1 cellular context compared by ENCODE assay signal in the genomic region with DNA sequence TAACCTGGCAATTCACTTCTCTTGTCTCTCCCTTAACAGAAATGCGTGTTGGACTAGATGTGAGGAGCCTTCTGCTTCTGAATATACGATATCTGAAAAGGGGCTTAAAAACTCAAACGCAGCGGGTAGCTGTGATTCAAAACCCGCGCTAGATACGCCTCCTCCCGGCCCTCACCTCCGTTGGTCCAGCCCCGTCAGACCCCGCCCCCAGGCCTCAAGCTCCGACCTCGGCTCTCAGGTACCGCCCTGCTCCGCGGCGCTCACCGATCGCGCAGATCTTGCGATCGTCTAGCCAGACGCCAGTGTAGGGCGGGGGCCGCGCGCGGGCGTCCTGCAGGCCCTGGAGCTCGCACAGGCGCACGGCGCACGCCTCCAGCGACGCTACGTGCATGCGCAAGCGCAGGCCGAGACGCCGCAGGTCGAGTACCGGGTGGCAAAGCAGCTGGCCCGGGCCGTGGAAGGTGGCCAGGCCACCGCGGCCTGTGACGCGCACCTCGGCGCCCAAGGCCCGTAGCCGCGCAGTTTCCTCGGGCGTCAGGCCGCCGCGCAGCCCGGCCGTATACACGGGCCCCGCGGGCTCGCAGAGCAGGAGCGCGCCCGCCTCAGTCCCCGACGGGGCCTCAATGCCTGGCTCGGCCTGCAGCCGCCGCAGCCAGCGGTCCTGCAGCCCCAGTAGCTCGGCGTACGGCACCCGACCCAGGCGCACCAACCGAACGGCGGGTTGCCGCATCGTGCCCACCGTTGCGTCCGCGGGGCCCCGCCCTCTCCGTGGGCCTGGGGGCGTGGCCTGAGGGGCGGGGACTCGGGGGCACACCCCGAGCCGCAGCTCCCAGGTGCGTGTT.
TF ChIP-seq lines count a peak whose summit lies in the region.

A gene (minus strand): TSS at position 751 of the 842 bp plus-strand sequence. CDS start 21 bp downstream, at position 730.

TF ChIP-seq in HepG2, 621 proteins besides CTCF, POLR2A, EP300 and RAD21 (continued from another document and continues in another):
- TF ChIP-seq, protein P1, sequence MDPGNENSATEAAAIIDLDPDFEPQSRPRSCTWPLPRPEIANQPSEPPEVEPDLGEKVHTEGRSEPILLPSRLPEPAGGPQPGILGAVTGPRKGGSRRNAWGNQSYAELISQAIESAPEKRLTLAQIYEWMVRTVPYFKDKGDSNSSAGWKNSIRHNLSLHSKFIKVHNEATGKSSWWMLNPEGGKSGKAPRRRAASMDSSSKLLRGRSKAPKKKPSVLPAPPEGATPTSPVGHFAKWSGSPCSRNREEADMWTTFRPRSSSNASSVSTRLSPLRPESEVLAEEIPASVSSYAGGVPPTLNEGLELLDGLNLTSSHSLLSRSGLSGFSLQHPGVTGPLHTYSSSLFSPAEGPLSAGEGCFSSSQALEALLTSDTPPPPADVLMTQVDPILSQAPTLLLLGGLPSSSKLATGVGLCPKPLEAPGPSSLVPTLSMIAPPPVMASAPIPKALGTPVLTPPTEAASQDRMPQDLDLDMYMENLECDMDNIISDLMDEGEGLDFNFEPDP (CRISPR knock-in tag; conservative IDR thresholded peaks at IDR 0.05), result no peak
- TF ChIP-seq ZNF547 (CRISPR knock-in tag; IDR thresholded peaks at IDR 0.05), result peak; percentile 98
- TF ChIP-seq, protein P2, sequence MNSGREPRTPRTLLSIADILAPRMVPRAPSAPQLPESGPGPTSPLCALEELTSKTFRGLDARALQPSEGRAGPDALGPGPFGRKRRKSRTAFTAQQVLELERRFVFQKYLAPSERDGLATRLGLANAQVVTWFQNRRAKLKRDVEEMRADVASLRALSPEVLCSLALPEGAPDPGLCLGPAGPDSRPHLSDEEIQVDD (CRISPR knock-in tag; IDR thresholded peaks at IDR 0.05; ENCODE audit: borderline replicate concordance), result no peak
- TF ChIP-seq, protein P3, sequence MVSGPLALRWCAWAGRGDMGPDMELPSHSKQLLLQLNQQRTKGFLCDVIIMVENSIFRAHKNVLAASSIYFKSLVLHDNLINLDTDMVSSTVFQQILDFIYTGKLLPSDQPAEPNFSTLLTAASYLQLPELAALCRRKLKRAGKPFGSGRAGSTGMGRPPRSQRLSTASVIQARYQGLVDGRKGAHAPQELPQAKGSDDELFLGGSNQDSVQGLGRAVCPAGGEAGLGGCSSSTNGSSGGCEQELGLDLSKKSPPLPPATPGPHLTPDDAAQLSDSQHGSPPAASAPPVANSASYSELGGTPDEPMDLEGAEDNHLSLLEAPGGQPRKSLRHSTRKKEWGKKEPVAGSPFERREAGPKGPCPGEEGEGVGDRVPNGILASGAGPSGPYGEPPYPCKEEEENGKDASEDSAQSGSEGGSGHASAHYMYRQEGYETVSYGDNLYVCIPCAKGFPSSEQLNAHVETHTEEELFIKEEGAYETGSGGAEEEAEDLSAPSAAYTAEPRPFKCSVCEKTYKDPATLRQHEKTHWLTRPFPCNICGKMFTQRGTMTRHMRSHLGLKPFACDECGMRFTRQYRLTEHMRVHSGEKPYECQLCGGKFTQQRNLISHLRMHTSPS (CRISPR knock-in tag; IDR thresholded peaks at IDR 0.05; ENCODE audit: low read depth), result no peak; the same call in 1 of the 2 replicates
- TF ChIP-seq, protein P4, sequence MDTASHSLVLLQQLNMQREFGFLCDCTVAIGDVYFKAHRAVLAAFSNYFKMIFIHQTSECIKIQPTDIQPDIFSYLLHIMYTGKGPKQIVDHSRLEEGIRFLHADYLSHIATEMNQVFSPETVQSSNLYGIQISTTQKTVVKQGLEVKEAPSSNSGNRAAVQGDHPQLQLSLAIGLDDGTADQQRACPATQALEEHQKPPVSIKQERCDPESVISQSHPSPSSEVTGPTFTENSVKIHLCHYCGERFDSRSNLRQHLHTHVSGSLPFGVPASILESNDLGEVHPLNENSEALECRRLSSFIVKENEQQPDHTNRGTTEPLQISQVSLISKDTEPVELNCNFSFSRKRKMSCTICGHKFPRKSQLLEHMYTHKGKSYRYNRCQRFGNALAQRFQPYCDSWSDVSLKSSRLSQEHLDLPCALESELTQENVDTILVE (CRISPR knock-in tag; IDR thresholded peaks at IDR 0.05), result no peak; the same call in 1 of the 2 replicates
- TF ChIP-seq, protein P5, sequence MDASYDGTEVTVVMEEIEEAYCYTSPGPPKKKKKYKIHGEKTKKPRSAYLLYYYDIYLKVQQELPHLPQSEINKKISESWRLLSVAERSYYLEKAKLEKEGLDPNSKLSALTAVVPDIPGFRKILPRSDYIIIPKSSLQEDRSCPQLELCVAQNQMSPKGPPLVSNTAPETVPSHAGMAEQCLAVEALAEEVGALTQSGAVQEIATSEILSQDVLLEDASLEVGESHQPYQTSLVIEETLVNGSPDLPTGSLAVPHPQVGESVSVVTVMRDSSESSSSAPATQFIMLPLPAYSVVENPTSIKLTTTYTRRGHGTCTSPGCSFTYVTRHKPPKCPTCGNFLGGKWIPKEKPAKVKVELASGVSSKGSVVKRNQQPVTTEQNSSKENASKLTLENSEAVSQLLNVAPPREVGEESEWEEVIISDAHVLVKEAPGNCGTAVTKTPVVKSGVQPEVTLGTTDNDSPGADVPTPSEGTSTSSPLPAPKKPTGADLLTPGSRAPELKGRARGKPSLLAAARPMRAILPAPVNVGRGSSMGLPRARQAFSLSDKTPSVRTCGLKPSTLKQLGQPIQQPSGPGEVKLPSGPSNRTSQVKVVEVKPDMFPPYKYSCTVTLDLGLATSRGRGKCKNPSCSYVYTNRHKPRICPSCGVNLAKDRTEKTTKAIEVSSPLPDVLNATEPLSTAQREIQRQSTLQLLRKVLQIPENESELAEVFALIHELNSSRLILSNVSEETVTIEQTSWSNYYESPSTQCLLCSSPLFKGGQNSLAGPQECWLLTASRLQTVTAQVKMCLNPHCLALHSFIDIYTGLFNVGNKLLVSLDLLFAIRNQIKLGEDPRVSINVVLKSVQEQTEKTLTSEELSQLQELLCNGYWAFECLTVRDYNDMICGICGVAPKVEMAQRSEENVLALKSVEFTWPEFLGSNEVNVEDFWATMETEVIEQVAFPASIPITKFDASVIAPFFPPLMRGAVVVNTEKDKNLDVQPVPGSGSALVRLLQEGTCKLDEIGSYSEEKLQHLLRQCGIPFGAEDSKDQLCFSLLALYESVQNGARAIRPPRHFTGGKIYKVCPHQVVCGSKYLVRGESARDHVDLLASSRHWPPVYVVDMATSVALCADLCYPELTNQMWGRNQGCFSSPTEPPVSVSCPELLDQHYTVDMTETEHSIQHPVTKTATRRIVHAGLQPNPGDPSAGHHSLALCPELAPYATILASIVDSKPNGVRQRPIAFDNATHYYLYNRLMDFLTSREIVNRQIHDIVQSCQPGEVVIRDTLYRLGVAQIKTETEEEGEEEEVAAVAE (CRISPR knock-in tag; IDR thresholded peaks at IDR 0.05; ENCODE audit: borderline replicate concordance), result no peak
- TF ChIP-seq, protein P6, sequence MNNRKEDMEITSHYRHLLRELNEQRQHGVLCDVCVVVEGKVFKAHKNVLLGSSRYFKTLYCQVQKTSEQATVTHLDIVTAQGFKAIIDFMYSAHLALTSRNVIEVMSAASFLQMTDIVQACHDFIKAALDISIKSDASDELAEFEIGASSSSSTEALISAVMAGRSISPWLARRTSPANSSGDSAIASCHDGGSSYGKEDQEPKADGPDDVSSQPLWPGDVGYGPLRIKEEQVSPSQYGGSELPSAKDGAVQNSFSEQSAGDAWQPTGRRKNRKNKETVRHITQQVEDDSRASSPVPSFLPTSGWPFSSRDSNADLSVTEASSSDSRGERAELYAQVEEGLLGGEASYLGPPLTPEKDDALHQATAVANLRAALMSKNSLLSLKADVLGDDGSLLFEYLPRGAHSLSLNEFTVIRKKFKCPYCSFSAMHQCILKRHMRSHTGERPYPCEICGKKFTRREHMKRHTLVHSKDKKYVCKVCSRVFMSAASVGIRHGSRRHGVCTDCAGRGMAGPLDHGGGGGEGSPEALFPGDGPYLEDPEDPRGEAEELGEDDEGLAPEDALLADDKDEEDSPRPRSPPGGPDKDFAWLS (CRISPR knock-in tag; IDR thresholded peaks at IDR 0.05; ENCODE audit: borderline replicate concordance), result no peak
- TF ChIP-seq, protein P7, sequence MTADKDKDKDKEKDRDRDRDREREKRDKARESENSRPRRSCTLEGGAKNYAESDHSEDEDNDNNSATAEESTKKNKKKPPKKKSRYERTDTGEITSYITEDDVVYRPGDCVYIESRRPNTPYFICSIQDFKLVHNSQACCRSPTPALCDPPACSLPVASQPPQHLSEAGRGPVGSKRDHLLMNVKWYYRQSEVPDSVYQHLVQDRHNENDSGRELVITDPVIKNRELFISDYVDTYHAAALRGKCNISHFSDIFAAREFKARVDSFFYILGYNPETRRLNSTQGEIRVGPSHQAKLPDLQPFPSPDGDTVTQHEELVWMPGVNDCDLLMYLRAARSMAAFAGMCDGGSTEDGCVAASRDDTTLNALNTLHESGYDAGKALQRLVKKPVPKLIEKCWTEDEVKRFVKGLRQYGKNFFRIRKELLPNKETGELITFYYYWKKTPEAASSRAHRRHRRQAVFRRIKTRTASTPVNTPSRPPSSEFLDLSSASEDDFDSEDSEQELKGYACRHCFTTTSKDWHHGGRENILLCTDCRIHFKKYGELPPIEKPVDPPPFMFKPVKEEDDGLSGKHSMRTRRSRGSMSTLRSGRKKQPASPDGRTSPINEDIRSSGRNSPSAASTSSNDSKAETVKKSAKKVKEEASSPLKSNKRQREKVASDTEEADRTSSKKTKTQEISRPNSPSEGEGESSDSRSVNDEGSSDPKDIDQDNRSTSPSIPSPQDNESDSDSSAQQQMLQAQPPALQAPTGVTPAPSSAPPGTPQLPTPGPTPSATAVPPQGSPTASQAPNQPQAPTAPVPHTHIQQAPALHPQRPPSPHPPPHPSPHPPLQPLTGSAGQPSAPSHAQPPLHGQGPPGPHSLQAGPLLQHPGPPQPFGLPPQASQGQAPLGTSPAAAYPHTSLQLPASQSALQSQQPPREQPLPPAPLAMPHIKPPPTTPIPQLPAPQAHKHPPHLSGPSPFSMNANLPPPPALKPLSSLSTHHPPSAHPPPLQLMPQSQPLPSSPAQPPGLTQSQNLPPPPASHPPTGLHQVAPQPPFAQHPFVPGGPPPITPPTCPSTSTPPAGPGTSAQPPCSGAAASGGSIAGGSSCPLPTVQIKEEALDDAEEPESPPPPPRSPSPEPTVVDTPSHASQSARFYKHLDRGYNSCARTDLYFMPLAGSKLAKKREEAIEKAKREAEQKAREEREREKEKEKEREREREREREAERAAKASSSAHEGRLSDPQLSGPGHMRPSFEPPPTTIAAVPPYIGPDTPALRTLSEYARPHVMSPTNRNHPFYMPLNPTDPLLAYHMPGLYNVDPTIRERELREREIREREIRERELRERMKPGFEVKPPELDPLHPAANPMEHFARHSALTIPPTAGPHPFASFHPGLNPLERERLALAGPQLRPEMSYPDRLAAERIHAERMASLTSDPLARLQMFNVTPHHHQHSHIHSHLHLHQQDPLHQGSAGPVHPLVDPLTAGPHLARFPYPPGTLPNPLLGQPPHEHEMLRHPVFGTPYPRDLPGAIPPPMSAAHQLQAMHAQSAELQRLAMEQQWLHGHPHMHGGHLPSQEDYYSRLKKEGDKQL (CRISPR knock-in tag; IDR thresholded peaks at IDR 0.05; ENCODE audit: low read depth), result no peak
- peak; percentile 95 for TF ChIP-seq CHCHD3 (CRISPR knock-in tag; IDR thresholded peaks at IDR 0.05)
- no peak for TF ChIP-seq ZNF75D (CRISPR knock-in tag; IDR thresholded peaks at IDR 0.05; ENCODE audit: borderline replicate concordance)
- TF ChIP-seq POLR2AphosphoS2 (IDR thresholded peaks at IDR 0.05; ENCODE audit: low read depth, low read length), result no peak
- no peak for TF ChIP-seq NR2F2 (IDR thresholded peaks at IDR 0.05; ENCODE audit: borderline replicate concordance, low read depth)
- TF ChIP-seq ZNF30 (CRISPR knock-in tag; IDR thresholded peaks at IDR 0.05), result no peak
- TF ChIP-seq ZNF232 (CRISPR knock-in tag; IDR thresholded peaks at IDR 0.05; ENCODE audit: borderline replicate concordance), result peak; percentile 58; the same call in 1 of the 2 replicates
- TF ChIP-seq NFKBIZ (CRISPR knock-in tag; IDR thresholded peaks at IDR 0.05), result no peak
- TF ChIP-seq, protein P8, sequence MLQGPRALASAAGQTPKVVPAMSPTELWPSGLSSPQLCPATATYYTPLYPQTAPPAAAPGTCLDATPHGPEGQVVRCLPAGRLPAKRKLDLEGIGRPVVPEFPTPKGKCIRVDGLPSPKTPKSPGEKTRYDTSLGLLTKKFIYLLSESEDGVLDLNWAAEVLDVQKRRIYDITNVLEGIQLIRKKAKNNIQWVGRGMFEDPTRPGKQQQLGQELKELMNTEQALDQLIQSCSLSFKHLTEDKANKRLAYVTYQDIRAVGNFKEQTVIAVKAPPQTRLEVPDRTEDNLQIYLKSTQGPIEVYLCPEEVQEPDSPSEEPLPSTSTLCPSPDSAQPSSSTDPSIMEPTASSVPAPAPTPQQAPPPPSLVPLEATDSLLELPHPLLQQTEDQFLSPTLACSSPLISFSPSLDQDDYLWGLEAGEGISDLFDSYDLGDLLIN (CRISPR knock-in tag; IDR thresholded peaks at IDR 0.05; ENCODE audit: borderline replicate concordance), result 0 out of 2 replicates have a peak, but pooled peaks have one; percentile 70
- TF ChIP-seq, protein P9, sequence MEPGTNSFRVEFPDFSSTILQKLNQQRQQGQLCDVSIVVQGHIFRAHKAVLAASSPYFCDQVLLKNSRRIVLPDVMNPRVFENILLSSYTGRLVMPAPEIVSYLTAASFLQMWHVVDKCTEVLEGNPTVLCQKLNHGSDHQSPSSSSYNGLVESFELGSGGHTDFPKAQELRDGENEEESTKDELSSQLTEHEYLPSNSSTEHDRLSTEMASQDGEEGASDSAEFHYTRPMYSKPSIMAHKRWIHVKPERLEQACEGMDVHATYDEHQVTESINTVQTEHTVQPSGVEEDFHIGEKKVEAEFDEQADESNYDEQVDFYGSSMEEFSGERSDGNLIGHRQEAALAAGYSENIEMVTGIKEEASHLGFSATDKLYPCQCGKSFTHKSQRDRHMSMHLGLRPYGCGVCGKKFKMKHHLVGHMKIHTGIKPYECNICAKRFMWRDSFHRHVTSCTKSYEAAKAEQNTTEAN (CRISPR knock-in tag; conservative IDR thresholded peaks at IDR 0.05), result 0 out of 2 replicates have a peak, but pooled peaks have one; percentile 41
- no peak for TF ChIP-seq ZNF468 (CRISPR knock-in tag; IDR thresholded peaks at IDR 0.05)
- TF ChIP-seq ETV5 (CRISPR knock-in tag; IDR thresholded peaks at IDR 0.05; ENCODE audit: borderline replicate concordance), result peak; percentile 8; the same call in 1 of the 2 replicates
- TF ChIP-seq, protein P10, sequence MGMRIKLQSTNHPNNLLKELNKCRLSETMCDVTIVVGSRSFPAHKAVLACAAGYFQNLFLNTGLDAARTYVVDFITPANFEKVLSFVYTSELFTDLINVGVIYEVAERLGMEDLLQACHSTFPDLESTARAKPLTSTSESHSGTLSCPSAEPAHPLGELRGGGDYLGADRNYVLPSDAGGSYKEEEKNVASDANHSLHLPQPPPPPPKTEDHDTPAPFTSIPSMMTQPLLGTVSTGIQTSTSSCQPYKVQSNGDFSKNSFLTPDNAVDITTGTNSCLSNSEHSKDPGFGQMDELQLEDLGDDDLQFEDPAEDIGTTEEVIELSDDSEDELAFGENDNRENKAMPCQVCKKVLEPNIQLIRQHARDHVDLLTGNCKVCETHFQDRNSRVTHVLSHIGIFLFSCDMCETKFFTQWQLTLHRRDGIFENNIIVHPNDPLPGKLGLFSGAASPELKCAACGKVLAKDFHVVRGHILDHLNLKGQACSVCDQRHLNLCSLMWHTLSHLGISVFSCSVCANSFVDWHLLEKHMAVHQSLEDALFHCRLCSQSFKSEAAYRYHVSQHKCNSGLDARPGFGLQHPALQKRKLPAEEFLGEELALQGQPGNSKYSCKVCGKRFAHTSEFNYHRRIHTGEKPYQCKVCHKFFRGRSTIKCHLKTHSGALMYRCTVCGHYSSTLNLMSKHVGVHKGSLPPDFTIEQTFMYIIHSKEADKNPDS (CRISPR knock-in tag; IDR thresholded peaks at IDR 0.05), result no peak
- no peak for TF ChIP-seq ZNF792 (CRISPR knock-in tag; IDR thresholded peaks at IDR 0.05)
- TF ChIP-seq, protein P11, sequence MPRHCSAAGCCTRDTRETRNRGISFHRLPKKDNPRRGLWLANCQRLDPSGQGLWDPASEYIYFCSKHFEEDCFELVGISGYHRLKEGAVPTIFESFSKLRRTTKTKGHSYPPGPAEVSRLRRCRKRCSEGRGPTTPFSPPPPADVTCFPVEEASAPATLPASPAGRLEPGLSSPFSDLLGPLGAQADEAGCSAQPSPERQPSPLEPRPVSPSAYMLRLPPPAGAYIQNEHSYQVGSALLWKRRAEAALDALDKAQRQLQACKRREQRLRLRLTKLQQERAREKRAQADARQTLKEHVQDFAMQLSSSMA (CRISPR knock-in tag; IDR thresholded peaks at IDR 0.05), result peak; percentile 68; the same call in 1 of the 2 replicates
- TF ChIP-seq ZNF160 (CRISPR knock-in tag; IDR thresholded peaks at IDR 0.05), result peak; percentile 77
- TF ChIP-seq CENPT (CRISPR knock-in tag; IDR thresholded peaks at IDR 0.05; ENCODE audit: low read depth), result peak; percentile 71; the same call in 1 of the 2 replicates
